8 cellular contexts compared by ENCODE assay signal in the genomic region with DNA sequence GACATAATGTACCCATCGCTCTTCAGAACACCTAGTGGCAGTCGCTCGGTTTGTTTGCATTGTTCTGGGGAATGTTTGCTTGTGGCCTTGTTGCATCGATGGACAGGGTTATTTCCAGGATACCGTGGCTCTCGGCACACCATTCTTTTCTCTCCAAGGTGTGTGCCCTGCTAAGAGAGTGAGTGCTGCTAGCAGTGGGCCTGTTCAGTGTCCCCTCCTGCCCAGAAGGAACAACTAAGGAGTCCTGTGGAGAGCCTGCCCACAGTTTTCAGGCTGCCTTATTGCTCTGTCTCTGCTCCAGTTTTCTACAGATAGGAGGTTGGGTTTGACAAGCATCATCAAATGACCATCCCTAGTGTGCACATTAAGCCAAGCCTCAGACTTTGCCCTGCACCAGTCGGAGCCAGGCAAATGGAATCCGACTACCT. TPM values are rescaled to one million over a fixed set of nuclear protein-coding genes. Genes with fewer than 3 reads are reported as not detected.
DNase-seq lines count a peak whose midpoint lies in the region; ATAC-seq and TF ChIP-seq lines count a peak whose summit lies in the region.

No MANE protein-coding gene starts in this region.

- peak; percentile 2 for TF ChIP-seq CTCF in liver (IDR thresholded peaks at IDR 0.05; ENCODE audit: low read depth, low read length, missing input control)
- no peak for TF ChIP-seq CTCF in thoracic aorta (IDR thresholded peaks at IDR 0.05)

- no peaks in the 10 kb centered on the region for H3K9me3 Mint-ChIP-seq in activated CD8-positive, alpha-beta memory T cell treated with anti-CD3 and anti-CD28 coated beads, Interleukin-2, amount 10 ng/mL, durations not matched to agents 7 days and 5 days (ENCODE audit: low read depth)

- H3K4me1 ChIP-seq in adipocyte (ENCODE audit: control insufficient read depth, insufficient read depth, low read length) = peaks cover 64% of the 10 kb centered on the region
- peaks cover 20 to 89% (median 70%) of the 10 kb centered on the region in 4 donors for H3K4me1 ChIP-seq in liver (ENCODE audit: control insufficient read depth in 4 of 4, insufficient read depth in 4 of 4, low read length in 3 of 4)
- H3K4me1 ChIP-seq in thoracic aorta (ENCODE audit: control insufficient read depth in 1 of 2, low read depth in 2 of 2) = peaks cover 35 to 63% of the 10 kb centered on the region in 2 donors

- H3K36me3 Mint-ChIP-seq in activated CD8-positive, alpha-beta memory T cell treated with anti-CD3 and anti-CD28 coated beads, Interleukin-2, amount 10 ng/mL, durations not matched to agents 7 days and 5 days = no peaks in the 10 kb centered on the region

- no peak overlapping the region for H3K27ac Mint-ChIP-seq in activated CD8-positive, alpha-beta memory T cell treated with anti-CD3 and anti-CD28 coated beads, Interleukin-2, amount 10 ng/mL, durations not matched to agents 7 days and 5 days

- H3K4me3 Mint-ChIP-seq in activated CD8-positive, alpha-beta memory T cell treated with anti-CD3 and anti-CD28 coated beads, Interleukin-2, amount 10 ng/mL, durations not matched to agents 7 days and 5 days = peak overlapping the region; percentile 76

- H3K9me3 ChIP-seq in adipocyte (ENCODE audit: control insufficient read depth, low read length) (no peaks in the 10 kb centered on the region), liver (ENCODE audit: control insufficient read depth in 4 of 4, low read length in 3 of 4) (no peaks in the 10 kb centered on the region), thoracic aorta (no peaks in the 10 kb centered on the region)

- H3K27ac ChIP-seq in liver (ENCODE audit: low read depth in 1 of 2, low read length in 2 of 2) (peak overlapping the region; percentile 87 to 95), thoracic aorta (peak overlapping the region in 1 of 2 donors; percentile 97)

- no peaks in the 10 kb centered on the region for H3K27me3 ChIP-seq in adipocyte (replicated peaks; ENCODE audit: control insufficient read depth, insufficient read depth, low read length)
- H3K27me3 ChIP-seq in liver (ENCODE audit: control insufficient read depth in 4 of 4, insufficient read depth in 4 of 4, low read length in 3 of 4) = no peaks in the 10 kb centered on the region
- no peaks in the 10 kb centered on the region for H3K27me3 ChIP-seq in thoracic aorta (replicated peaks; ENCODE audit: insufficient read depth)

- H3K36me3 ChIP-seq in adipocyte (ENCODE audit: control insufficient read depth, insufficient read depth, low read length, severe bottlenecking) (peaks cover 3% of the 10 kb centered on the region), liver (ENCODE audit: control insufficient read depth in 4 of 4, insufficient read depth in 3 of 4, low read depth in 1 of 4, low read length in 3 of 4) (peaks cover 0 to 4% (median under 1%) of the 10 kb centered on the region in 4 donors), thoracic aorta (no peaks in the 10 kb centered on the region)

- H3K9ac ChIP-seq in adipocyte (ENCODE audit: low read length) (peak overlapping the region; percentile 97), liver (ENCODE audit: low read depth in 1 of 2, low read length in 2 of 2) (peak overlapping the region; percentile 94)

- CTCF ChIA-PET in activated CD8-positive, alpha-beta memory T cell treated with anti-CD3 and anti-CD28 coated beads, Interleukin-2, amount 10 ng/mL, durations not matched to agents 7 days and 5 days (lab: Charles Lee) = no interaction called here

- no peak for ATAC-seq in activated CD8-positive, alpha-beta memory T cell treated with anti-CD3 and anti-CD28 coated beads, Interleukin-2, amount 10 ng/mL, durations not matched to agents 7 days and 5 days
- ATAC-seq in thoracic aorta (ENCODE audit: insufficient number of reproducible peaks, low FRiP score, low read depth) = no peak

- WGBS in liver = 22% methylated on average over 8 of the region's 8 CpGs

- peaks cover 36% of the 10 kb centered on the region for H3K4me1 Mint-ChIP-seq in activated CD8-positive, alpha-beta memory T cell treated with anti-CD3 and anti-CD28 coated beads, Interleukin-2, amount 10 ng/mL, durations not matched to agents 7 days and 5 days

- peaks cover 10% of the 10 kb centered on the region for H3K27me3 Mint-ChIP-seq in activated CD8-positive, alpha-beta memory T cell treated with anti-CD3 and anti-CD28 coated beads, Interleukin-2, amount 10 ng/mL, durations not matched to agents 7 days and 5 days

- DNase-seq in activated CD8-positive, alpha-beta memory T cell treated with anti-CD3 and anti-CD28 coated beads, Interleukin-2, amount 10 ng/mL, durations not matched to agents 7 days and 5 days = no peak
- DNase-seq in activated CD8-positive, alpha-beta memory T cell treated with anti-CD3 and anti-CD28 coated beads for 24 hours = no peak
- DNase-seq in adipocyte (ENCODE audit: low read depth) = no peak
- no peak for DNase-seq in thoracic aorta (ENCODE audit: low spot score)
- DNase-seq in medulla oblongata (ENCODE audit: extremely low spot score) = no peak
- DNase-seq in iPS-NIHi11 (ENCODE audit: low spot score) = no peak
- no peak for DNase-seq in cerebellar cortex (ENCODE audit: low spot score)

- H3K4me3 ChIP-seq in adipocyte (ENCODE audit: low read length) (peak overlapping the region; percentile 91), liver (ENCODE audit: low read depth in 1 of 3, low read length in 3 of 3) (peak overlapping the region; percentile 60 to 98 (median 81)), thoracic aorta (peak overlapping the region; percentile 96)

- TF ChIP-seq RAD21 in liver (IDR thresholded peaks at IDR 0.05) = peak; percentile 14 to 33

TF ChIP-seq in liver, 16 proteins besides CTCF, POLR2A, EP300 and RAD21 (continues in another document):
- TF ChIP-seq RXRA (IDR thresholded peaks at IDR 0.05) = peak; percentile 63 to 64
- TF ChIP-seq, protein P1, sequence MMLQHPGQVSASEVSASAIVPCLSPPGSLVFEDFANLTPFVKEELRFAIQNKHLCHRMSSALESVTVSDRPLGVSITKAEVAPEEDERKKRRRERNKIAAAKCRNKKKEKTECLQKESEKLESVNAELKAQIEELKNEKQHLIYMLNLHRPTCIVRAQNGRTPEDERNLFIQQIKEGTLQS (IDR thresholded peaks at IDR 0.05) = no peak
- TF ChIP-seq GABPA (IDR thresholded peaks at IDR 0.05 in 1 of 2, conservative IDR thresholded peaks at IDR 0.05 in 1 of 2) = no peak
- TF ChIP-seq TAF1 (conservative IDR thresholded peaks at IDR 0.05) = peak; percentile 83
- peak; percentile 66 for TF ChIP-seq HNF4G (IDR thresholded peaks at IDR 0.05)
- TF ChIP-seq, protein P2, sequence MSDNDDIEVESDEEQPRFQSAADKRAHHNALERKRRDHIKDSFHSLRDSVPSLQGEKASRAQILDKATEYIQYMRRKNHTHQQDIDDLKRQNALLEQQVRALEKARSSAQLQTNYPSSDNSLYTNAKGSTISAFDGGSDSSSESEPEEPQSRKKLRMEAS (IDR thresholded peaks at IDR 0.05) = peak; percentile 34
- TF ChIP-seq YY1 (IDR thresholded peaks at IDR 0.05) = peak; percentile 78
- TF ChIP-seq, protein P3, sequence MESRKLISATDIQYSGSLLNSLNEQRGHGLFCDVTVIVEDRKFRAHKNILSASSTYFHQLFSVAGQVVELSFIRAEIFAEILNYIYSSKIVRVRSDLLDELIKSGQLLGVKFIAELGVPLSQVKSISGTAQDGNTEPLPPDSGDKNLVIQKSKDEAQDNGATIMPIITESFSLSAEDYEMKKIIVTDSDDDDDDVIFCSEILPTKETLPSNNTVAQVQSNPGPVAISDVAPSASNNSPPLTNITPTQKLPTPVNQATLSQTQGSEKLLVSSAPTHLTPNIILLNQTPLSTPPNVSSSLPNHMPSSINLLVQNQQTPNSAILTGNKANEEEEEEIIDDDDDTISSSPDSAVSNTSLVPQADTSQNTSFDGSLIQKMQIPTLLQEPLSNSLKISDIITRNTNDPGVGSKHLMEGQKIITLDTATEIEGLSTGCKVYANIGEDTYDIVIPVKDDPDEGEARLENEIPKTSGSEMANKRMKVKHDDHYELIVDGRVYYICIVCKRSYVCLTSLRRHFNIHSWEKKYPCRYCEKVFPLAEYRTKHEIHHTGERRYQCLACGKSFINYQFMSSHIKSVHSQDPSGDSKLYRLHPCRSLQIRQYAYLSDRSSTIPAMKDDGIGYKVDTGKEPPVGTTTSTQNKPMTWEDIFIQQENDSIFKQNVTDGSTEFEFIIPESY (IDR thresholded peaks at IDR 0.05) = no peak

RNA-seq across cellular contexts. Expression of a gene that starts 1.4 kb away (rescaled TPM):
- 10 to 100 TPM; 22.5 to 23.3 TPM for total RNA-seq in activated CD8-positive, alpha-beta memory T cell treated with anti-CD3 and anti-CD28 coated beads, Interleukin-2, amount 10 ng/mL, durations not matched to agents 7 days and 5 days
- total RNA-seq in liver = 10 to 100 TPM; 16.7 to 72.9 TPM
- polyA plus RNA-seq in liver = 10 to 100 TPM; 18.2 to 47.9 TPM
- total RNA-seq in thoracic aorta = 10 to 100 TPM; 41.2 to 54.4 TPM

RNA-seq across cellular contexts. Expression of a gene that starts 36.8 kb away (rescaled TPM):
- under 1 TPM; 0.42 to 0.73 TPM for total RNA-seq in activated CD8-positive, alpha-beta memory T cell treated with anti-CD3 and anti-CD28 coated beads, Interleukin-2, amount 10 ng/mL, durations not matched to agents 7 days and 5 days
- 1 to 10 TPM in 1 of 2 donors, under 1 TPM in 1; 0.89 to 1.8 TPM for total RNA-seq in liver
- 1 to 10 TPM in 1 of 2 donors, under 1 TPM in 1; 0.78 to 2.7 TPM for polyA plus RNA-seq in liver
- total RNA-seq in thoracic aorta = 10 to 100 TPM in 1 of 2 donors, 1 to 10 TPM in 1; 9.5 to 10.4 TPM

RNA-seq across cellular contexts. Expression of a gene that starts 43.7 kb away (rescaled TPM):
- total RNA-seq in activated CD8-positive, alpha-beta memory T cell treated with anti-CD3 and anti-CD28 coated beads, Interleukin-2, amount 10 ng/mL, durations not matched to agents 7 days and 5 days = 10 to 100 TPM; 15.2 to 15.7 TPM
- total RNA-seq in liver (10 to 100 TPM in 1 of 2 donors, 1 to 10 TPM in 1; 2.5 to 36.5 TPM), thoracic aorta (10 to 100 TPM; 18.8 to 28.4 TPM)
- polyA plus RNA-seq in liver = 10 to 100 TPM; 55.8 to 82.0 TPM

RNA-seq across cellular contexts. Expression of a gene that starts 58.4 kb away (rescaled TPM):
- 1 to 10 TPM in 1 of 2 experiments, under 1 TPM in 1; 0.93 to 1.5 TPM for total RNA-seq in activated CD8-positive, alpha-beta memory T cell treated with anti-CD3 and anti-CD28 coated beads, Interleukin-2, amount 10 ng/mL, durations not matched to agents 7 days and 5 days
- total RNA-seq in liver (1 to 10 TPM in 1 of 2 donors, under 1 TPM in 1; 0.75 to 2.1 TPM), thoracic aorta (1 to 10 TPM in 1 of 2 donors, not detected in 1; 9.0 TPM)
- under 1 TPM in 1 of 2 donors, not detected in 1; 0.18 TPM for polyA plus RNA-seq in liver
